8 cellular contexts compared by ENCODE assay signal in the genomic region with DNA sequence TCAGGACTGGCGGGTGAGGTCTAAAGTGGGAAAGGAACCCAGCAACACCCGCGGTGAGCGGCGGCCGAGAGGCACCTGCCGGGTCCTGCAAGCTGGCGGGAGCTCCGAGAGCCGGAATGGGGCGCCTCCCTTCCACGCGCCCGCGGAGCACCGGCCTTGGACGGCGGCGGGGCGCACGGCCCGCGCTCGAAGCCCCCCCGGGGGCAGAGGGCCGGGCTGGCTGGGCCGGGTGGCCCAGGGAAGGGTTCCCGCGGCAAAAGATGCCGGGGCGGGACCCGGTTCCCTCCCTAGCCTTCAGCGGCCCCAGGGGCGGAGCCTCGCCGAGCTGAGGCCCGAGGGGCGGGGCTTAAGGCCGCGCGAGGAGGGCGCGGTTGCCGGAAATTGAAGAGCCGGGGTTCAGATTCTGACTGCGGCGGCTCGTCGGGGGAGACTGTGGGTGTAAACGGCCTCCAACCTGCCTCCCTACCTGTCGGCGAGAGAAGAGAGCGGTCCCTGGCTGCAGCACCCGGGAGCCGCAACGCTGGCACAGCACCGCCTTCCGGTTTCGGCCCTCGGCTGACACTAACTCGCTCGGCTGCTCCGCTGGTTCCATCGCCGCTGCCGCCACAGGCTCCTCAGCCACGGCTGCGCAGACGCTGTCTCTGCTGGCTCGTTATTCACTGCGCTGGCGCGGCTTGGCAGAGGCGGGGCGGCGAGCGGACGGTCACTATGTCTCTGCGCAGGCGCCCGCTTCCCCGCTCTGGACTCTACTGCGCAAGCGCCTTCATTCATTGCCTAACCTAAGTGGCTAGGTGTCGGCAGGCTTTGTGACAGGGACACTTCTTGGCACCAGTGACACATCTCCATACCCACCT. TPM values are rescaled to one million over a fixed set of nuclear protein-coding genes. Genes with fewer than 3 reads are reported as not detected.
DNase-seq lines count a peak whose midpoint lies in the region; ATAC-seq and TF ChIP-seq lines count a peak whose summit lies in the region.

Gene RABIF (minus strand): TSS at position 643 of the 854 bp plus-strand sequence. CDS start 51 bp downstream, at position 592.

- H3K36me3 ChIP-seq in kidney epithelial cell (ENCODE audit: control insufficient read depth, insufficient read depth, low read length), result no peaks in the 10 kb centered on the region

- DNase-seq in AG20443 (ENCODE audit: low spot score) (peak; percentile 100), NCI-H460 (ENCODE audit: extremely low read depth, low read depth) (peak; percentile 98), cerebellum (ENCODE audit: low spot score) (peak; percentile 94), kidney epithelial cell (ENCODE audit: low read depth) (peak; percentile 75)
- DNase-seq in activated CD4-positive, CD25-positive, alpha-beta regulatory T cell treated with anti-CD3 and anti-CD28 coated beads, Interleukin-2, amount 50 U/mL, for 72 hours, result peak; percentile 96
- DNase-seq in stimulated activated CD4-positive, alpha-beta T cell treated with anti-CD3 and anti-CD28 coated beads, Interleukin-15, amount 100 ng/mL, for 48 hours (ENCODE audit: low read depth in 2 of 2), result peak; percentile 94 to 95

- ATAC-seq in GM19043 (IDR thresholded peaks at IDR 0.05; ENCODE audit: low read depth, unreplicated experiment) (peak; percentile 82), HG03378 (IDR thresholded peaks at IDR 0.05; ENCODE audit: unreplicated experiment) (peak; percentile 86)

- H3K4me3 ChIP-seq in kidney epithelial cell (ENCODE audit: low read depth, low read length), result peak within 1 kb of the TSS; percentile 50

- TF ChIP-seq CTCF in kidney epithelial cell (IDR thresholded peaks at IDR 0.05; ENCODE audit: insufficient read depth, low read length, poor library complexity, severe bottlenecking), result peak; percentile 21

- H3K27me3 ChIP-seq in kidney epithelial cell (ENCODE audit: control insufficient read depth, insufficient read depth, low read length), result no peaks in the 10 kb centered on the region

RNA-seq across cellular contexts. Expression of gene RABIF, which starts in this region (rescaled TPM):
- total RNA-seq in NCI-H460 (2014; rRNA removed; shearing (Covaris generic)), result 13.5 and 13.8 TPM in 2 replicates
- 7.7 and 8.6 TPM in 2 replicates for polyA plus RNA-seq in NCI-H460 (2014; cell fraction: nucleus; rRNA removed)
- total RNA-seq in cerebellum, result 12.6 TPM
- 7.0 and 11.5 TPM in 2 replicates for total RNA-seq in kidney epithelial cell

Comparison
In these comparisons a context has a peak if more than half of its experiments do, and no peak if none do; other contexts are left out.
1. Peak in every context shown above with its lines: DNase-seq, ATAC-seq and H3K4me3 ChIP-seq.